Comparison of ENCODE assay signal across 14 cellular contexts in the genomic region with DNA sequence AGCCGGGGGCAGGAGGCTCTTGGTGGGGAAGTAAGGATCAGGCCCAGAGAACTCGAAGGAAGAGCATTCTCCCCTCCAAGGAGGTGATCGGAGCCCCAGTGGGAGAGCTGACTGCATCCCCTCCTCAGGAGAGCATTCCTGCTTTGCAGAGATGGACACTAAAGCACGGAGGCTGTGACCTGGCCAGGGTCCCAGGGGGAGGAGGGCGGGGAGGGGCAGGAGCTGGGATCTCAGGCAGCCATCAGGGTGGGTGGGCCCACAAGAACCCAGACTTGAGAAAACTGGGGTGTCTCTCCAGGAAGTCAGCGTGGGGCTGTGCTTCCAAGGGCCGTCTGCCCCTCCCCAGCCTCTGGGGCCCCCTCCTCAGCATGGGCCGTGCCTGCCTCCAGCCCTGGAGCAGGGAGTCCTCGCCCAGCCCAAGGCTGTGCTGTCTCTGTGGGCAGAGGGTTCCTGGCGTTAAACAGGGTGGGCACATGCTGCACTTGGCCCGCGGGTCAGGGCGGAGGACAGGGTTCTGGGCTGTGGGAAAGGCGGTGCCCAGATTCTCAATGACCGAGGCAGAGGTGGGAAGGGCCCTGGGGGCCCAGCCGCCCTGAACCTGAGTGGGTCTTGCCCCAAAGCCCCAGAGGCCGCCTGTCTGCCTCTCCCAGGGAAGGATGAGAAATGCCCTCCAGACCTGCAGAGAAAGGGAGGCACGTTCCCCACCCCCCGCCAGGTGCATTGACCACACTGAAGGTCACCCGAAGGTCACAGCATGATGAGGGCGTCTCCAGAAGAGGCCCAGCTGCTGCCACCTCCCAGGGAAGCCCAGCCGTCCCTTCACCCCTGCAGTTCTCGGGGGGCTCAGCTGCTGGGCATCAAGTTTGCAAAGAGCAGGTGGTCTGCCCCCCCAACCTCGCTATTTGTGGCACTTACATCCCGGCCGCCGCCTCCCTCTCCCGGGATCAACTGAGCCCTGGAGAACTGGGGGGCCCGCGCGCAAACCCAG. TPM values are rescaled to one million over a fixed set of nuclear protein-coding genes. Genes with fewer than 3 reads are reported as not detected.
DNase-seq lines count a peak whose midpoint lies in the region; ATAC-seq and TF ChIP-seq lines count a peak whose summit lies in the region.
"Had no signal": no experiment of that assay in that cellular context is flagged by ENCODE, and none has a peak within 500 bp of the region (broad histone marks: within the 10 kb centered on the region; RNA-seq: fewer than 3 reads in every experiment).

No MANE protein-coding gene starts in this region.

- intact Hi-C loops in activated T-helper 1 cell treated with anti-CD3 and anti-CD28 coated beads, Interleukin-12 subunit alpha, Interleukin-12 subunit beta, Interleukin-2, Interleukin-4 antibody, amounts not matched to agents 30 ng/mL and 10 ng/mL and 1 ng/mL, durations not matched to agents 14 hours and 24 hours and 36 hours (cut with micrococcal nuclease): no loop called here

- no peak overlapping the region for H4K91ac ChIP-seq in trophoblast cell (ENCODE audit: low read depth, low read length)

- H4K20me1 ChIP-seq in GM23338 (replicated peaks; ENCODE audit: insufficient read depth): peaks cover 7% of the 10 kb centered on the region

- WGBS in trophoblast cell (ENCODE audit: extremely low coverage, insufficient coverage, insufficient read length): no CpG with 5 or more reads among the region's 31 CpGs

- H3K36me3 Mint-ChIP-seq in GM23338 (ENCODE audit: low read depth): peaks cover 10% of the 10 kb centered on the region; the same call in 2 of the 3 replicates
- H3K36me3 Mint-ChIP-seq in activated T-helper 1 cell treated with anti-CD3 and anti-CD28 coated beads, Interleukin-12 subunit alpha, Interleukin-12 subunit beta, Interleukin-2, Interleukin-4 antibody, amounts not matched to agents 30 ng/mL and 10 ng/mL and 1 ng/mL, durations not matched to agents 14 hours and 24 hours and 36 hours (ENCODE audit: low read depth): peaks cover 4% of the 10 kb centered on the region

- peaks cover 2% of the 10 kb centered on the region for H3K9me3 ChIP-seq in trophoblast cell (ENCODE audit: insufficient read depth, low read depth, low read length)
- H3K9me3 ChIP-seq: spleen had no signal

- POLR2A ChIA-PET in BJ (lab: Charles Lee): no interaction called here

- H3K4me2 ChIP-seq in GM23338 (peak overlapping the region; percentile 83), trophoblast cell (ENCODE audit: low read length) (no peak overlapping the region)
- H3K4me2 ChIP-seq: PC-9 had no signal

- H4K12ac ChIP-seq in trophoblast cell (ENCODE audit: low read depth, low read length): no peak overlapping the region

- H3K4me3 Mint-ChIP-seq in GM23338: peak overlapping the region; percentile 56
- H3K4me3 Mint-ChIP-seq in activated T-helper 1 cell treated with anti-CD3 and anti-CD28 coated beads, Interleukin-12 subunit alpha, Interleukin-12 subunit beta, Interleukin-2, Interleukin-4 antibody, amounts not matched to agents 30 ng/mL and 10 ng/mL and 1 ng/mL, durations not matched to agents 14 hours and 24 hours and 36 hours: peak overlapping the region; percentile 39
- H3K4me3 Mint-ChIP-seq: nephron had no signal

- H3K18ac ChIP-seq in trophoblast cell (ENCODE audit: low read length): no peak overlapping the region

- no peak overlapping the region for H3K27ac Mint-ChIP-seq in GM23338
- H3K27ac Mint-ChIP-seq in activated T-helper 1 cell treated with anti-CD3 and anti-CD28 coated beads, Interleukin-12 subunit alpha, Interleukin-12 subunit beta, Interleukin-2, Interleukin-4 antibody, amounts not matched to agents 30 ng/mL and 10 ng/mL and 1 ng/mL, durations not matched to agents 14 hours and 24 hours and 36 hours: no peak overlapping the region
- H3K27ac Mint-ChIP-seq: nephron had no signal

- H4K8ac ChIP-seq in trophoblast cell (ENCODE audit: low read depth, low read length): no peak overlapping the region

- ATAC-seq in GM23338 (no peak; the same call in 2 of the 3 replicates), GM18870 (IDR thresholded peaks at IDR 0.05; ENCODE audit: unreplicated experiment) (no peak)

- CTCF ChIA-PET in BJ (lab: Yijun Ruan, JAX): no interaction called here

- H3K79me2 ChIP-seq in GM23338 (replicated peaks; ENCODE audit: insufficient read depth) (no peaks in the 10 kb centered on the region), trophoblast cell (ENCODE audit: control insufficient read depth, insufficient read depth, low read length, poor library complexity) (no peaks in the 10 kb centered on the region)

- no peak overlapping the region for H3K27ac ChIP-seq in GM23338 (ENCODE audit: low read depth)
- H3K27ac ChIP-seq in layer of hippocampus (ENCODE audit: low read depth, low read length): peak overlapping the region; percentile 65
- no peak overlapping the region for H3K27ac ChIP-seq in trophoblast cell (ENCODE audit: low read depth, low read length)
- H3K27ac ChIP-seq: PC-9, spleen had no signal

- H3K23ac ChIP-seq in trophoblast cell (ENCODE audit: low read length): no peak overlapping the region

- peaks cover 16% of the 10 kb centered on the region; the same call in 1 of the 2 replicates for H3K4me1 ChIP-seq in GM23338 (ENCODE audit: insufficient read depth)
- peaks cover 0 to 3% of the 10 kb centered on the region in 2 experiments for H3K4me1 ChIP-seq in trophoblast cell (ENCODE audit: control insufficient read depth in 1 of 2, insufficient read depth in 2 of 2, low read length in 2 of 2)

- peaks cover 15% of the 10 kb centered on the region for H3K27me3 Mint-ChIP-seq in GM23338 (ENCODE audit: insufficient read depth, low read depth, poor library complexity)
- H3K27me3 Mint-ChIP-seq in activated T-helper 1 cell treated with anti-CD3 and anti-CD28 coated beads, Interleukin-12 subunit alpha, Interleukin-12 subunit beta, Interleukin-2, Interleukin-4 antibody, amounts not matched to agents 30 ng/mL and 10 ng/mL and 1 ng/mL, durations not matched to agents 14 hours and 24 hours and 36 hours (ENCODE audit: insufficient read depth): no peaks in the 10 kb centered on the region

- H3K4me3 ChIP-seq in BJ (ENCODE audit: low read depth, low read length) (peak overlapping the region; percentile 23), GM23338 (peak overlapping the region; percentile 51), trophoblast cell (ENCODE audit: low read depth, low read length) (no peak overlapping the region)
- H3K4me3 ChIP-seq: PC-9 had no signal

- no peak overlapping the region for H2AK5ac ChIP-seq in trophoblast cell (ENCODE audit: low read length)

- H3K27me3 ChIP-seq in BJ (ENCODE audit: control insufficient read depth, insufficient read depth, low read length) (no peaks in the 10 kb centered on the region), GM23338 (ENCODE audit: insufficient read depth) (no peaks in the 10 kb centered on the region), layer of hippocampus (ENCODE audit: control insufficient read depth, insufficient read depth, low read length) (no peaks in the 10 kb centered on the region), trophoblast cell (ENCODE audit: insufficient read depth, low read length) (peaks cover 2% of the 10 kb centered on the region)

- H3K4ac ChIP-seq in trophoblast cell (ENCODE audit: low read depth, low read length): no peak overlapping the region

- H2BK120ac ChIP-seq in trophoblast cell (ENCODE audit: insufficient read depth, low read length, poor library complexity): no peak overlapping the region

- H3K9ac ChIP-seq in trophoblast cell (ENCODE audit: low read length): no peak overlapping the region

- no peaks in the 10 kb centered on the region for H3K79me1 ChIP-seq in trophoblast cell (ENCODE audit: low read length)

- peaks cover 24% of the 10 kb centered on the region for H3K4me1 Mint-ChIP-seq in GM23338
- no peaks in the 10 kb centered on the region for H3K4me1 Mint-ChIP-seq in activated T-helper 1 cell treated with anti-CD3 and anti-CD28 coated beads, Interleukin-12 subunit alpha, Interleukin-12 subunit beta, Interleukin-2, Interleukin-4 antibody, amounts not matched to agents 30 ng/mL and 10 ng/mL and 1 ng/mL, durations not matched to agents 14 hours and 24 hours and 36 hours (ENCODE audit: low read depth)

- H3K14ac ChIP-seq in trophoblast cell (ENCODE audit: low read length): no peak overlapping the region

- H3K36me3 ChIP-seq in BJ (ENCODE audit: control insufficient read depth, insufficient read depth, low read length) (peaks cover 2% of the 10 kb centered on the region), GM23338 (ENCODE audit: insufficient read depth) (no peaks in the 10 kb centered on the region), trophoblast cell (ENCODE audit: control insufficient read depth in 1 of 2, insufficient read depth in 2 of 2, low read length in 2 of 2) (peaks cover 31% of the 10 kb centered on the region in 2 experiments)

- no peaks in the 10 kb centered on the region for H3K9me3 Mint-ChIP-seq in GM23338
- H3K9me3 Mint-ChIP-seq in activated T-helper 1 cell treated with anti-CD3 and anti-CD28 coated beads, Interleukin-12 subunit alpha, Interleukin-12 subunit beta, Interleukin-2, Interleukin-4 antibody, amounts not matched to agents 30 ng/mL and 10 ng/mL and 1 ng/mL, durations not matched to agents 14 hours and 24 hours and 36 hours: no peaks in the 10 kb centered on the region
- H3K9me3 Mint-ChIP-seq: nephron had no signal

- H2AFZ ChIP-seq in GM23338: no peak overlapping the region
- H2AFZ ChIP-seq in trophoblast cell (ENCODE audit: insufficient read depth, low read length, poor library complexity): no peak overlapping the region
- H2AFZ ChIP-seq: PC-9 had no signal

- H2BK12ac ChIP-seq in trophoblast cell (ENCODE audit: low read length): no peak overlapping the region

- H2BK5ac ChIP-seq in trophoblast cell (ENCODE audit: low read depth, low read length, poor library complexity): no peak overlapping the region

- DNase-seq in BJ (ENCODE audit: low read depth): no peak
- peak; percentile 60 for DNase-seq in GM23338 (ENCODE audit: low spot score)
- no peak for DNase-seq in activated T-helper 1 cell treated with anti-CD3 and anti-CD28 coated beads, Interleukin-12 subunit alpha, Interleukin-12 subunit beta, Interleukin-2, Interleukin-4 antibody, amounts not matched to agents 30 ng/mL and 10 ng/mL and 1 ng/mL, durations not matched to agents 14 hours and 24 hours and 36 hours (ENCODE audit: low spot score)
- DNase-seq in NCI-H187 (lab: John Stamatoyannopoulos, UW): no peak
- no peak for DNase-seq in trophoblast cell
- no peak for DNase-seq in NCI-H774 (lab: John Stamatoyannopoulos, UW)
- DNase-seq: central memory CD4-positive, alpha-beta T cell; NCI-H2029 treated with DMSO at 0.1 percent for 48 hours; PC-9; spleen had no signal

- H3K9me2 ChIP-seq in GM23338 (ENCODE audit: insufficient read depth): no peaks in the 10 kb centered on the region

- no peak for TF ChIP-seq CTCF in BJ (IDR thresholded peaks at IDR 0.05; ENCODE audit: insufficient read depth, low read depth, low read length)
- no peak for TF ChIP-seq CTCF in GM23338 (conservative IDR thresholded peaks at IDR 0.05; ENCODE audit: low read depth in 2 of 2)

- H3F3A ChIP-seq in GM23338 (replicated peaks; ENCODE audit: low read depth): peaks cover 13% of the 10 kb centered on the region

RNA-seq across cellular contexts. Expression of a gene that starts 0.6 kb away (rescaled TPM):
- polyA plus RNA-seq in BJ (2011; rRNA removed) (0.23 and 0.25 TPM in 2 replicates), GM23338 (2016; fragmentation: Nextera tagmentation; extraction: Ambion mirVana) (4.8 and 5.7 TPM in 2 replicates)
- polyA minus RNA-seq in BJ (2011; rRNA and poly(A)+ RNA removed): 0.26 TPM in 1 of 2 replicates, not detected in the other
- total RNA-seq in GM23338 (2014; rRNA removed; shearing (Covaris generic)): 3.1 and 5.5 TPM in 2 replicates
- 7.1 and 7.2 TPM in 2 replicates for total RNA-seq in activated T-helper 1 cell treated with anti-CD3 and anti-CD28 coated beads, Interleukin-12 subunit alpha, Interleukin-12 subunit beta, Interleukin-2, Interleukin-4 antibody, amounts not matched to agents 30 ng/mL and 10 ng/mL and 1 ng/mL, durations not matched to agents 14 hours and 24 hours and 36 hours
- not detected in 2 replicates for polyA plus RNA-seq in trophoblast cell (2013)
- total RNA-seq: PC-9 had no signal
- polyA plus RNA-seq: keratinocyte had no signal

RNA-seq across cellular contexts. Expression of a gene that starts 8.8 kb away (rescaled TPM):
- polyA plus RNA-seq in BJ (2011; rRNA removed) (12.4 and 25.5 TPM in 2 replicates), GM23338 (2016; fragmentation: Nextera tagmentation; extraction: Ambion mirVana) (20.2 and 21.0 TPM in 2 replicates)
- polyA minus RNA-seq in BJ (2011; rRNA and poly(A)+ RNA removed): 12.1 and 14.6 TPM in 2 replicates
- total RNA-seq in GM23338 (2014; rRNA removed; shearing (Covaris generic)): 41.2 and 46.4 TPM in 2 replicates
- total RNA-seq in activated T-helper 1 cell treated with anti-CD3 and anti-CD28 coated beads, Interleukin-12 subunit alpha, Interleukin-12 subunit beta, Interleukin-2, Interleukin-4 antibody, amounts not matched to agents 30 ng/mL and 10 ng/mL and 1 ng/mL, durations not matched to agents 14 hours and 24 hours and 36 hours: 87.6 and 92.0 TPM in 2 replicates
- polyA plus RNA-seq in trophoblast cell (2013): 14.5 and 14.7 TPM in 2 replicates

RNA-seq across cellular contexts. Expression of a gene that starts 12.0 kb away (rescaled TPM):
- polyA plus RNA-seq in BJ (2011; rRNA removed) (14.5 and 37.9 TPM in 2 replicates), GM23338 (2016; fragmentation: Nextera tagmentation; extraction: Ambion mirVana) (39.3 and 44.9 TPM in 2 replicates)
- polyA minus RNA-seq in BJ (2011; rRNA and poly(A)+ RNA removed): 10.2 and 12.1 TPM in 2 replicates
- total RNA-seq in GM23338 (2014; rRNA removed; shearing (Covaris generic)): 28.0 and 51.0 TPM in 2 replicates
- 70.4 and 81.7 TPM in 2 replicates for total RNA-seq in activated T-helper 1 cell treated with anti-CD3 and anti-CD28 coated beads, Interleukin-12 subunit alpha, Interleukin-12 subunit beta, Interleukin-2, Interleukin-4 antibody, amounts not matched to agents 30 ng/mL and 10 ng/mL and 1 ng/mL, durations not matched to agents 14 hours and 24 hours and 36 hours
- 27.9 and 28.1 TPM in 2 replicates for polyA plus RNA-seq in trophoblast cell (2013)

RNA-seq across cellular contexts. Expression of a gene that starts 15.8 kb away (rescaled TPM):
- polyA plus RNA-seq in BJ (2011; rRNA removed) (6.8 and 11.2 TPM in 2 replicates), GM23338 (2016; fragmentation: Nextera tagmentation; extraction: Ambion mirVana) (22.7 and 25.6 TPM in 2 replicates)
- polyA minus RNA-seq in BJ (2011; rRNA and poly(A)+ RNA removed): 3.6 and 4.8 TPM in 2 replicates
- total RNA-seq in GM23338 (2014; rRNA removed; shearing (Covaris generic)): 26.0 and 37.6 TPM in 2 replicates
- 25.2 and 27.9 TPM in 2 replicates for total RNA-seq in activated T-helper 1 cell treated with anti-CD3 and anti-CD28 coated beads, Interleukin-12 subunit alpha, Interleukin-12 subunit beta, Interleukin-2, Interleukin-4 antibody, amounts not matched to agents 30 ng/mL and 10 ng/mL and 1 ng/mL, durations not matched to agents 14 hours and 24 hours and 36 hours
- polyA plus RNA-seq in trophoblast cell (2013): 27.8 and 28.7 TPM in 2 replicates

RNA-seq across cellular contexts. Expression of a gene that starts 20.5 kb away (rescaled TPM):
- polyA plus RNA-seq in BJ (2011; rRNA removed) (1,103 and 1,199 TPM in 2 replicates), GM23338 (2016; fragmentation: Nextera tagmentation; extraction: Ambion mirVana) (1,782 and 2,023 TPM in 2 replicates)
- 580 and 714 TPM in 2 replicates for polyA minus RNA-seq in BJ (2011; rRNA and poly(A)+ RNA removed)
- 428 and 518 TPM in 2 replicates for total RNA-seq in GM23338 (2014; rRNA removed; shearing (Covaris generic))
- total RNA-seq in activated T-helper 1 cell treated with anti-CD3 and anti-CD28 coated beads, Interleukin-12 subunit alpha, Interleukin-12 subunit beta, Interleukin-2, Interleukin-4 antibody, amounts not matched to agents 30 ng/mL and 10 ng/mL and 1 ng/mL, durations not matched to agents 14 hours and 24 hours and 36 hours: 2,072 and 2,148 TPM in 2 replicates
- 4,387 and 4,434 TPM in 2 replicates for polyA plus RNA-seq in trophoblast cell (2013)
